ENCODE assay signal across 8 cellular contexts in the genomic region with DNA sequence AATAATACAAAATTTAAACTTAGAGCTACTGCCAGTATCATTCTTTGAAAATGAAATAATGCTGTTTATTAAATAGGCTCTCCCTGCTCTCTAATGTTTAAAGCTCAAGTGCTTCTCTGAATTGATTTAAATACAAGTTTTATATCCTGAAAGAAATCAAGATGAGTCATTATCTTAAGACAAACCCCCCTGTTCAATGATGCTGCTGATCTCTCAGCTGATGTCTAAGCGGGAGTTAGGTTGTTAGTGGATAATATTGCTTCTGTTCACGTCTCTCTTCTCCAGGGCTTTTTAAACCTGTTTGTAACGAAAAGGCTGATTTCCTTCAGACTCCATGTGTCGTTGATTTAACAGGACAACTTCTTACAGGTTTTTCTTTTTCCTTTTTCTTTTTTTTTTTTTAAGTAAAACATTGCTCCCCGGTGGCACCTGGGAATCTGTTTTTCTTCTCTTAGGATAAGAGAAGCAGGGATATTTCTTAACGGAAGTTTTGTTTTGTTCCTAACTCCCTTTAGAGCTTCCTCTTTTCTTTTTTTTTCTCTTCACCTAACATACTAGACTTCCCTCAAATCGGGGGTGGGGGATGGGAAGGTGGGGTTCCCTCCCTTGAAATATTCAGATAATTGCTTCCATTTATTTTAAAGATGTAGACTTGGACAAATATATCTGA. TPM values are rescaled to one million over a fixed set of nuclear protein-coding genes. Genes with fewer than 3 reads are reported as not detected.
A peak's percentile ranks its signal among the peaks of the same experiment; 100 is the strongest.
DNase-seq lines count a peak whose midpoint lies in the region; ATAC-seq and TF ChIP-seq lines count a peak whose summit lies in the region.

No MANE protein-coding gene starts in this region.

- H3K27me3 Mint-ChIP-seq in activated B cell treated with CpG ODN at 0.5 μM for 24 hours: no peaks in the 10 kb centered on the region

- CTCF ChIA-PET in A673 (lab: Charles Lee) (interaction anchor here (0.7 to 2.6 kb wide), 9 partner anchors 9 to 523 kb away, joined by 3 to 12 read pairs (median 4); no protein-coding TSS in a partner anchor), HEK293 (lab: Yijun Ruan, JAX) (interaction anchor here (0.5 to 6.5 kb wide), 60 partner anchors 9 to 628 kb away, joined by 3 to 54 read pairs (median 4); a partner anchor contains a TSS), activated B cell treated with CpG ODN at 0.5 μM for 24 hours (lab: Charles Lee) (interaction anchor here (0.7 to 4.1 kb wide), 13 partner anchors 10 to 523 kb away, joined by 3 to 93 read pairs (median 4); no protein-coding TSS in a partner anchor)

- H3K27ac Mint-ChIP-seq in activated B cell treated with CpG ODN at 0.5 μM for 24 hours: no peak overlapping the region

- TF ChIP-seq CTCF in A673 (conservative IDR thresholded peaks at IDR 0.05; ENCODE audit: low read depth, low read length): no peak
- no peak for TF ChIP-seq CTCF in HEK293 (tag by site-specific recombination; IDR thresholded peaks at IDR 0.05)
- TF ChIP-seq CTCF in activated B cell treated with CpG ODN at 0.5 μM for 24 hours (IDR thresholded peaks at IDR 0.05): no peak

- H3K4me1 Mint-ChIP-seq in activated B cell treated with CpG ODN at 0.5 μM for 24 hours: peaks cover 17% of the 10 kb centered on the region

- peak overlapping the region; percentile 84 for H3K4me3 Mint-ChIP-seq in activated B cell treated with CpG ODN at 0.5 μM for 24 hours

- ATAC-seq in activated B cell treated with CpG ODN at 0.5 μM for 24 hours (ENCODE audit: low read depth) (no peak), esophagus mucosa (no peak)

- DNase-seq in A673 (ENCODE audit: low spot score) (no peak), activated B cell treated with CpG ODN at 0.5 μM for 24 hours (no peak), medulla oblongata (ENCODE audit: extremely low spot score) (peak; percentile 58), NCI-H2029 treated with DMSO at 0.1 percent for 48 hours (lab: John Stamatoyannopoulos, UW) (no peak), NCI-H1930 (lab: John Stamatoyannopoulos, UW) (no peak), NCI-H187 (lab: John Stamatoyannopoulos, UW) (no peak)

- intact Hi-C loops in A673 (cut with micrococcal nuclease; ENCODE audit: unreplicated experiment): loop anchor here (5.0 to 10.0 kb wide), 3 partner anchors 151 to 358 kb away; a partner anchor contains a TSS
- intact Hi-C loops in activated B cell treated with CpG ODN at 0.5 μM for 24 hours (cut with micrococcal nuclease): loop anchor here (1.0 to 5.0 kb wide), 7 partner anchors 52 to 547 kb away; a partner anchor contains a TSS

- H3K9me3 Mint-ChIP-seq in activated B cell treated with CpG ODN at 0.5 μM for 24 hours: no peaks in the 10 kb centered on the region

- H3K9me3 ChIP-seq in A673 (ENCODE audit: low read depth, low read length, poor library complexity, severe bottlenecking) (no peaks in the 10 kb centered on the region), HEK293 (ENCODE audit: control insufficient read depth, insufficient read depth, low read depth, low read length) (no peaks in the 10 kb centered on the region)

- H3K27me3 ChIP-seq in A673 (replicated peaks; ENCODE audit: insufficient read depth, low read depth, low read length, poor library complexity): no peaks in the 10 kb centered on the region

- H3K36me3 ChIP-seq in A673 (ENCODE audit: insufficient read depth, low read length, poor library complexity, severe bottlenecking): no peaks in the 10 kb centered on the region
- no peaks in the 10 kb centered on the region for H3K36me3 ChIP-seq in HEK293 (ENCODE audit: control insufficient read depth in 2 of 2, insufficient read depth in 1 of 2, low read length in 2 of 2)

- H3K4me1 ChIP-seq in A673 (ENCODE audit: insufficient read depth, low read length, poor library complexity, severe bottlenecking) (no peaks in the 10 kb centered on the region), HEK293 (ENCODE audit: control insufficient read depth, insufficient read depth, low read length) (no peaks in the 10 kb centered on the region)

- H3K4me3 ChIP-seq in A673 (ENCODE audit: low read depth, low read length, poor library complexity, severe bottlenecking) (peak overlapping the region; percentile 70), HEK293 (ENCODE audit: low read depth, low read length) (no peak overlapping the region)

- H3K27ac ChIP-seq in A673 (ENCODE audit: low read depth, low read length, poor library complexity, severe bottlenecking): no peak overlapping the region
- H3K27ac ChIP-seq in HEK293 (ENCODE audit: extremely low read depth, low read depth, low read length): no peak overlapping the region

- POLR2A ChIA-PET in A673 (lab: Charles Lee; ENCODE audit: low non-redundant PET) (no interaction called here), HEK293 (lab: Yijun Ruan, JAX) (interaction anchor here (1.8 to 1.9 kb wide), 3 partner anchors 10 to 147 kb away, joined by 6 to 12 read pairs (median 9); no protein-coding TSS in a partner anchor), activated B cell treated with CpG ODN at 0.5 μM for 24 hours (lab: Charles Lee) (interaction anchor here (0.7 to 2.8 kb wide), 7 partner anchors 9 to 706 kb away, joined by 3 to 26 read pairs (median 5); a partner anchor contains a TSS)

- H3K36me3 Mint-ChIP-seq in activated B cell treated with CpG ODN at 0.5 μM for 24 hours (ENCODE audit: low read depth): no peaks in the 10 kb centered on the region

- BruUV-seq in A673 (replicated peaks; lab: Mats Ljungman, UMichigan): no TSS peak

TF ChIP-seq in HEK293, 187 proteins besides CTCF, POLR2A, EP300 and RAD21:
- TF ChIP-seq, protein P1, sequence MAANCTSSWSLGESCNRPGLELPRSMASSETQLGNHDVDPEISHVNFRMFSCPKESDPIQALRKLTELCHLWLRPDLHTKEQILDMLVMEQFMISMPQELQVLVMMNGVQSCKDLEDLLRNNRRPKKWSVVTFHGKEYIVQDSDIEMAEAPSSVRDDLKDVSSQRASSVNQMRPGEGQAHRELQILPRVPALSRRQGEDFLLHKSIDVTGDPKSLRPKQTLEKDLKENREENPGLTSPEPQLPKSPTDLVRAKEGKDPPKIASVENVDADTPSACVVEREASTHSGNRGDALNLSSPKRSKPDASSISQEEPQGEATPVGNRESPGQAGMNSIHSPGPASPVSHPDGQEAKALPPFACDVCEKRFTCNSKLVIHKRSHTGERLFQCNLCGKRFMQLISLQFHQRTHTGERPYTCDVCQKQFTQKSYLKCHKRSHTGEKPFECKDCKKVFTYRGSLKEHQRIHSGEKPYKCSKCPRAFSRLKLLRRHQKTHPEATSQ (tag by site-specific recombination; IDR thresholded peaks at IDR 0.05): no peak
- TF ChIP-seq ZNF544 (tag by site-specific recombination; IDR thresholded peaks at IDR 0.05) (no peak), ZBTB20 (tag by site-specific recombination; IDR thresholded peaks at IDR 0.05) (peak; percentile 80)

RNA-seq across cellular contexts. Expression of a gene that starts 0.8 kb away (rescaled TPM):
- 2.8 and 4.7 TPM in 2 replicates for total RNA-seq in A673 (2021)
- 7.2 and 7.5 TPM in 2 replicates for total RNA-seq in activated B cell treated with CpG ODN at 0.5 μM for 24 hours
- 2.3 TPM for total RNA-seq in esophagus mucosa
